ENCODE assay signal across 8 cellular contexts in the genomic region with DNA sequence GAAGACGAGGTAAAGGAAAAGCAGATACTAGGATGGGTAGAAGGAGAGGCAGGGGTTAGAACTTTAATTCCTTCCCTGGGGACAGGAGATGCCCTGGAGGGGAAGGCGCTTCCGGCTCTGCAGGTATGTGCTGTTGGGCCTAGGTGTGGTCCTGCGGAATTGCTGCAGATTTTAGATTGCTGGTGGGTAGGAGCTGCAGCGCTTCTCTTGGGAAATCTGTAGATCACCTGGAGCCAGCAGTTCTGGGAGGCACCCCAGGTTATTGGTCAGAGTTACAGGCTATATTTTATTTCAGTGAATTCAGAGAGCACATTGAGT. TPM values are rescaled to one million over a fixed set of nuclear protein-coding genes. Genes with fewer than 3 reads are reported as not detected.
DNase-seq lines count a peak whose midpoint lies in the region; ATAC-seq and TF ChIP-seq lines count a peak whose summit lies in the region.

No MANE protein-coding gene starts in this region.

- no peaks in the 10 kb centered on the region for H3K9me3 ChIP-seq in right cardiac atrium (ENCODE audit: control insufficient read depth, low read length)
- H3K9me3 ChIP-seq in skeletal muscle tissue (ENCODE audit: control insufficient read depth in 3 of 3, low read length in 3 of 3): no peaks in the 10 kb centered on the region

- no peak overlapping the region for H3K27ac Mint-ChIP-seq in HFFc6

- no peak for DNase-seq in GM12865 (ENCODE audit: low read depth)
- DNase-seq in SW480 (ENCODE audit: low spot score): peak; percentile 52
- peak in 1 of 3 donors; percentile 26 for DNase-seq in right cardiac atrium
- no peak for DNase-seq in inferior parietal cortex (ENCODE audit: extremely low spot score)
- no peak for DNase-seq in HFFc6
- no peak for DNase-seq in NCI-H128 (lab: John Stamatoyannopoulos, UW; ENCODE audit: unreplicated experiment)

- no peaks in the 10 kb centered on the region for H3K36me3 ChIP-seq in skeletal muscle tissue (ENCODE audit: control insufficient read depth in 3 of 3, insufficient read depth in 3 of 3, low read length in 3 of 3)

- WGBS in right cardiac atrium: 8% methylated on average over 5 of the region's 5 CpGs

- H3K27ac ChIP-seq in right cardiac atrium (ENCODE audit: low read length) (peak overlapping the region; percentile 97), skeletal muscle tissue (ENCODE audit: low read depth, low read length) (peak overlapping the region; percentile 94)

- H3K36me3 Mint-ChIP-seq in HFFc6 (ENCODE audit: low read depth): no peaks in the 10 kb centered on the region

- H3K4me3 ChIP-seq in GM12865 (ENCODE audit: low read depth, low read length): peak overlapping the region; percentile 68
- H3K4me3 ChIP-seq in right cardiac atrium (ENCODE audit: low read length): peak overlapping the region; percentile 92
- H3K4me3 ChIP-seq in skeletal muscle tissue (ENCODE audit: low read length in 3 of 3): peak overlapping the region; percentile 95 to 98 (median 96)

- H3K4me1 Mint-ChIP-seq in HFFc6 (ENCODE audit: low read depth): peaks cover 11% of the 10 kb centered on the region

- intact Hi-C loops in right cardiac atrium (cut with DNase I): no loop called here

- H3K9ac ChIP-seq in skeletal muscle tissue (ENCODE audit: low read depth in 1 of 3, low read length in 3 of 3): peak overlapping the region; percentile 94 to 100 (median 97)

- no peak overlapping the region for H3K4me3 Mint-ChIP-seq in HFFc6

- peaks cover 6% of the 10 kb centered on the region for H3K4me1 ChIP-seq in right cardiac atrium (ENCODE audit: control insufficient read depth, insufficient read depth, low read length)
- peaks cover 23 to 43% (median 31%) of the 10 kb centered on the region in 3 donors for H3K4me1 ChIP-seq in skeletal muscle tissue (ENCODE audit: control insufficient read depth in 3 of 3, insufficient read depth in 3 of 3, low read length in 3 of 3)

- H3K27me3 Mint-ChIP-seq in HFFc6 (ENCODE audit: insufficient read depth): peaks cover 4% of the 10 kb centered on the region

- H3K27me3 ChIP-seq in right cardiac atrium (ENCODE audit: control insufficient read depth, insufficient read depth) (no peaks in the 10 kb centered on the region), skeletal muscle tissue (ENCODE audit: control insufficient read depth in 3 of 3, insufficient read depth in 3 of 3, low read length in 3 of 3) (no peaks in the 10 kb centered on the region)

- ATAC-seq in right cardiac atrium: no peak
- ATAC-seq in GM19023 (IDR thresholded peaks at IDR 0.05; ENCODE audit: unreplicated experiment): no peak

- H3K9me3 Mint-ChIP-seq in HFFc6: no peaks in the 10 kb centered on the region

- TF ChIP-seq CTCF in GM12865 (IDR thresholded peaks at IDR 0.05; ENCODE audit: insufficient read depth, low read depth, low read length, missing control alignments): no peak
- no peak for TF ChIP-seq CTCF in HFFc6 (IDR thresholded peaks at IDR 0.05)

RNA-seq across cellular contexts. Expression of a gene that starts 1.1 kb away (rescaled TPM):
- total RNA-seq in right cardiac atrium (100 to 1,000 TPM; 444 to 541 (median 465) TPM), skeletal muscle tissue (170 TPM)
- 805 TPM for polyA plus RNA-seq in right cardiac atrium
- 100 to 1,000 TPM; 183 to 203 (median 196) TPM for total RNA-seq in HFFc6 (2021; fragmentation: NEBNext Ultra II Directional; extraction: Animal tissue kit (Norgen Biotek cat#: 25700))
